ENCODE assay signal across 9 cellular contexts in the genomic region with DNA sequence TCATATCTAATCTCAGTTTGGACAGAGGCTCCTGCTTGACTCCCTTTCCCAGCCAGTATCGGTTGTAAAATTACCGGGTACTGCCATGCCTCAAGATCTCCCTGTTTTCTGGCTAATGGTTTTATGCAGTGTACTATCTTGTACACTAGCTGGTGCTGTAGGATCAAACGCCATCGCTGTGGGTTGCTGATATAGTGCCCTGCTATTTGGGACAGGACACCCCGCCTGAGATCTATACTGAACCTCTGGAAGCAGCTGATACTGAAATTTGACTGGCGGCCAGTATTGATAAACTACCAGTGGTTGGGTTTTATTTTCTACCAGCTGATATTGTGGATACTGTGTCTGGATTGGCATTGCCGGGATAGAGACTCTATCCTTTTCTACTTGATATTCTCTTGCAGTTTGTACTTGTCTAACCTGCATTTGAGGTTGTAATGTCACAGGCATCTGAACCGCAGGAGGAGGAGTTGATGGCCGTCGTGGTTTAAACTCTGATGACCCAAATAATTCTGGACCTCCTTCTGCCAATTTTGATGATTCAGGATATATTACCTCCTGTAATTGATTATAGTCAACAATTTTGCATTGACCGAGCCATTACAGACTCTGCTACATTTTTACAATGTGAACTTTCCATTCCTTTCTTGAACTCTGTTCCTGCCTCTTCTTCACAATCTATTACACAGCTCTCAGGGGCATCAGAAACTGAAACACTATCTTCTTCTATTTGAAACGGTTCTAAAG.
DNase-seq lines count a peak whose midpoint lies in the region; ATAC-seq and TF ChIP-seq lines count a peak whose summit lies in the region.
"Had no signal": no experiment of that assay in that cellular context is flagged by ENCODE, and none has a peak within 500 bp of the region (broad histone marks: within the 10 kb centered on the region; RNA-seq: fewer than 3 reads in every experiment).

No MANE protein-coding gene starts in this region.

- no peaks in the 10 kb centered on the region for H3K4me1 ChIP-seq in cardiac muscle cell (ENCODE audit: low read depth)

- no peaks in the 10 kb centered on the region for H3K36me3 ChIP-seq in cardiac muscle cell

- in situ Hi-C loops in GM13977 (cut with MboI; ENCODE audit: low pct_unique_long_range_greater_than_20kb, low sequenced_read_pairs, unreplicated experiment), result loop anchor here (25.0 kb wide), 1 partner anchor 395 kb away; no protein-coding TSS in a partner anchor
- in situ Hi-C loops in SK-MEL-5 (cut with HindIII; ENCODE audit: low pct_unique_long_range_greater_than_20kb, low sequenced_read_pairs), result no loop called here

- no peak overlapping the region for H3K4me3 ChIP-seq in cardiac muscle cell

- ATAC-seq in HG02938 (IDR thresholded peaks at IDR 0.05; ENCODE audit: unreplicated experiment) (no peak), GM18520 (IDR thresholded peaks at IDR 0.05; ENCODE audit: unreplicated experiment) (no peak)

- DNase-seq in GM13977 (ENCODE audit: low spot score) (no peak), SK-MEL-5 (ENCODE audit: low read depth, low spot score) (peak; percentile 59), cardiac muscle cell (ENCODE audit: low read depth in 1 of 2, low spot score in 1 of 2) (peak in 1 of 2 donors; percentile 53), islet precursor cell (no peak)
- DNase-seq in central memory CD4-positive, alpha-beta T cell, result no peak
- DNase-seq: glutamatergic neuron had no signal

- no peak overlapping the region for H3K27ac ChIP-seq in 22Rv1
- no peak overlapping the region for H3K27ac ChIP-seq in cardiac muscle cell

- H3K27me3 ChIP-seq in cardiac muscle cell, result no peaks in the 10 kb centered on the region

- no peaks in the 10 kb centered on the region for H3K9me3 ChIP-seq in cardiac muscle cell (ENCODE audit: low read depth)

- peak; percentile 78 for TF ChIP-seq CTCF in 22Rv1 (IDR thresholded peaks at IDR 0.05)
- TF ChIP-seq CTCF in GM13977 (IDR thresholded peaks at IDR 0.05; ENCODE audit: extremely low read depth, insufficient read depth, missing control alignments), result peak; percentile 35
- TF ChIP-seq CTCF in cardiac muscle cell (IDR thresholded peaks at IDR 0.05; ENCODE audit: low read depth, low read length), result peak; percentile 71
